11 cellular contexts compared by ENCODE assay signal in the genomic region with DNA sequence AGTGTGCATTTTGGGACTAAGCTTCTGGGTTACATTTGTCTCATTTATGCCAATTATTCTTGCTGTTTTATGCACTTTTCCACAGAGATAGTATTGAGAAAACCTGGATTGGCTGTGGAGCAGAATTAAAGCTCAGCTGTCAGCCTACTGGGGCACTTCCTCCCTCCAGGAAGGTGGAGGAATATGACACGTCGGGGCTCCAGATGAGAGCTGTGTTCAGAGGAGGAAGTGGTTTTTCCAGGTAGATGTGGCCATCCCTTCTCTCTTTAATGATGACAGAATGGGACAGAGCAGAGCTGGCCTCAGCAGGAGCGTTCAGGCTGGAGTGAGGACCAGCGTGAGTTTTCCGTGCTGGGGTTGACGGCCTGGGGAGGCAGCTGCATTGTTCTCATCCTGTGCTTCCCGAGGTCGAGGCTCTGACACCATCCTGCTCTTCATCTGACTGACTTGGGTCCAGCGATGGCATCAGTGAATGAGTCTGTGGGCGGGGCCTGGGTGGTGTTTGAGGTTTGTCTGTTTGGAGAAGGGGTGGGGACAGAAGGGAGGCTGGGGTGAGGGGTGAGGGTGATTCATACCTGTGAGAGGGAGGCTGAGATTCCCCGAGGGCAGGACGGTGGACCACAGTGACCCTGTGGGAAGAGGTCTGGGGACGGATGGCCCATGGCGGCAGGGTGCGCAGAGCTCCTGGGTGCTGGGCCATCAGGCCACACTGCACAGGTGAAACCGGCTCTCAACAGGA.
DNase-seq lines count a peak whose midpoint lies in the region; ATAC-seq and TF ChIP-seq lines count a peak whose summit lies in the region.
"Had no signal": no experiment of that assay in that cellular context is flagged by ENCODE, and none has a peak within 500 bp of the region (broad histone marks: within the 10 kb centered on the region; RNA-seq: fewer than 3 reads in every experiment).

No MANE protein-coding gene starts in this region.

- no peaks in the 10 kb centered on the region for H3K4me1 ChIP-seq in mucosa of descending colon (ENCODE audit: low read depth)

- CTCF ChIA-PET in activated CD8-positive, alpha-beta T cell treated with anti-CD3 and anti-CD28 coated beads, Interleukin-2, amount 10 ng/mL, durations not matched to agents 7 days and 5 days (lab: Charles Lee), result interaction anchor here (0.6 to 2.0 kb wide), 5 partner anchors 10 to 210 kb away, joined by 3 to 6 read pairs (median 5); no protein-coding TSS in a partner anchor

- H3K36me3 ChIP-seq in mucosa of descending colon (ENCODE audit: low read depth), result no peaks in the 10 kb centered on the region

- intact Hi-C loops in mucosa of descending colon (cut with DNase I, micrococcal nuclease), result no loop called here

- no peaks in the 10 kb centered on the region for H3K27me3 Mint-ChIP-seq in activated CD8-positive, alpha-beta T cell treated with anti-CD3 and anti-CD28 coated beads, Interleukin-2, amount 10 ng/mL, durations not matched to agents 7 days and 5 days (ENCODE audit: low read depth)

- no peak overlapping the region for H3K4me3 ChIP-seq in mucosa of descending colon

- H3K9me3 Mint-ChIP-seq in activated CD8-positive, alpha-beta T cell treated with anti-CD3 and anti-CD28 coated beads, Interleukin-2, amount 10 ng/mL, durations not matched to agents 7 days and 5 days (ENCODE audit: insufficient read depth), result no peaks in the 10 kb centered on the region
- H3K9me3 Mint-ChIP-seq: memory B cell had no signal

- in situ Hi-C loops in GM13977 (cut with MboI; ENCODE audit: low pct_unique_long_range_greater_than_20kb, low sequenced_read_pairs, unreplicated experiment), result no loop called here

- DNase-seq in ELR (ENCODE audit: low read depth) (peak; percentile 3), M059J (ENCODE audit: low read depth) (peak; percentile 86), mucosa of descending colon (peak in 1 of 3 donors; percentile 42), DMS153 treated with DMSO at 0.1 percent for 48 hours (lab: John Stamatoyannopoulos, UW; ENCODE audit: unreplicated experiment) (no peak), GM13977 (ENCODE audit: low spot score) (no peak), NCI-H2196 (lab: John Stamatoyannopoulos, UW; ENCODE audit: unreplicated experiment) (no peak)
- peak; percentile 45 for DNase-seq in activated CD8-positive, alpha-beta T cell treated with anti-CD3 and anti-CD28 coated beads, Interleukin-2, amount 10 ng/mL, durations not matched to agents 7 days and 5 days
- DNase-seq: effector memory CD4-positive, alpha-beta T cell; NCI-H1105; SHP77 treated with DMSO at 0.1 percent for 48 hours had no signal

- no peaks in the 10 kb centered on the region for H3K36me3 Mint-ChIP-seq in activated CD8-positive, alpha-beta T cell treated with anti-CD3 and anti-CD28 coated beads, Interleukin-2, amount 10 ng/mL, durations not matched to agents 7 days and 5 days (ENCODE audit: low read depth)
- H3K36me3 Mint-ChIP-seq: memory B cell had no signal

- TF ChIP-seq CTCF in mucosa of descending colon (IDR thresholded peaks at IDR 0.05), result no peak
- TF ChIP-seq CTCF in GM13977 (IDR thresholded peaks at IDR 0.05; ENCODE audit: extremely low read depth, insufficient read depth, missing control alignments), result no peak

- peak overlapping the region; percentile 9 for H3K4me3 Mint-ChIP-seq in activated CD8-positive, alpha-beta T cell treated with anti-CD3 and anti-CD28 coated beads, Interleukin-2, amount 10 ng/mL, durations not matched to agents 7 days and 5 days
- H3K4me3 Mint-ChIP-seq: memory B cell had no signal

- H3K4me1 Mint-ChIP-seq in activated CD8-positive, alpha-beta T cell treated with anti-CD3 and anti-CD28 coated beads, Interleukin-2, amount 10 ng/mL, durations not matched to agents 7 days and 5 days (ENCODE audit: low read depth), result peaks cover 56% of the 10 kb centered on the region
- H3K4me1 Mint-ChIP-seq: memory B cell had no signal

- peak overlapping the region; percentile 57 for H3K27ac Mint-ChIP-seq in activated CD8-positive, alpha-beta T cell treated with anti-CD3 and anti-CD28 coated beads, Interleukin-2, amount 10 ng/mL, durations not matched to agents 7 days and 5 days
- H3K27ac Mint-ChIP-seq: memory B cell had no signal

- POLR2A ChIA-PET in activated CD8-positive, alpha-beta T cell treated with anti-CD3 and anti-CD28 coated beads, Interleukin-2, amount 10 ng/mL, durations not matched to agents 7 days and 5 days (lab: Charles Lee), result interaction anchor here (0.6 kb wide), 2 partner anchors 127 to 240 kb away, joined by 3 read pairs; no protein-coding TSS in a partner anchor

- ATAC-seq in activated CD8-positive, alpha-beta T cell treated with anti-CD3 and anti-CD28 coated beads, Interleukin-2, amount 10 ng/mL, durations not matched to agents 7 days and 5 days, result peak; percentile 35
- ATAC-seq in mucosa of descending colon, result peak; percentile 55

- H3K9me3 ChIP-seq in mucosa of descending colon, result no peaks in the 10 kb centered on the region

Comparison
In these comparisons a context has a peak if more than half of its experiments do, and no peak if none do; other contexts are left out.
1. DNase-seq: peak in ELR (single experiment), M059J (single experiment) and activated CD8-positive, alpha-beta T cell treated with anti-CD3 and anti-CD28 coated beads, Interleukin-2, amount 10 ng/mL, durations not matched to agents 7 days and 5 days (single experiment); none in DMS153 treated with DMSO at 0.1 percent for 48 hours (single experiment), GM13977 (single experiment) and NCI-H2196 (single experiment).